22 cellular contexts compared by ENCODE assay signal in the genomic region with DNA sequence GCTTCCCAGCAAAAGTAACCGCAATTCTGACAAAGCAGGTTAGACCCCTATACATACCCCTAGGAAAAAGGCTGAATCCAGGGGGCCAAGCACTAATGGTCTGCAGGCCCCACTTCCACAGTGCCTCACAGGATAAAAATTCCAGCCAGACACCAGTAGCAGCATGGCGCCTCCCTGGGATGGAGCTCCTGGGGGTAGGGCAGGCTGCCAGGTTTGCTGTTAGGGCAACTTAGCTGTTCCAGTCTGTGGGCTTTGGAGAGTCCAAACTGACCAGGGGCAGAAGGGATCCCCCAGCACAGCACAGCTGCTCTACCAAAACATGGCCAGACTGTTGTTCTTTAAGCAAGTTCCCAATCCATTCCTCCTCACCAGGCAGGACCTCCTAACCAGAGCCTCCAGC. TPM values are rescaled to one million over a fixed set of nuclear protein-coding genes. Genes with fewer than 3 reads are reported as not detected.
DNase-seq lines count a peak whose midpoint lies in the region; ATAC-seq and TF ChIP-seq lines count a peak whose summit lies in the region.
"Had no signal": no experiment of that assay in that cellular context is flagged by ENCODE, and none has a peak within 500 bp of the region (broad histone marks: within the 10 kb centered on the region; RNA-seq: fewer than 3 reads in every experiment).

No MANE protein-coding gene starts in this region.

- TF ChIP-seq CTCF in DND-41 (IDR thresholded peaks at IDR 0.05; ENCODE audit: borderline replicate concordance, extremely low read depth, low read length, poor library complexity, severe bottlenecking) (no peak), uterus (IDR thresholded peaks at IDR 0.05) (no peak)

- TF ChIP-seq POLR2A in uterus (IDR thresholded peaks at IDR 0.05) = no peak

- H3K4me3 ChIP-seq in DND-41 (ENCODE audit: low read depth in 1 of 2, low read length in 2 of 2) (no peak overlapping the region), Karpas-422 (ENCODE audit: low read length) (no peak overlapping the region), uterus (no peak overlapping the region)
- H3K4me3 ChIP-seq: BLaER1 had no signal

- H3K9ac ChIP-seq in DND-41 (ENCODE audit: low read depth, low read length) = no peak overlapping the region
- no peak overlapping the region for H3K9ac ChIP-seq in Karpas-422 (ENCODE audit: low read length)
- H3K9ac ChIP-seq: BLaER1 had no signal

- H2AFZ ChIP-seq in DND-41 (ENCODE audit: low read depth, low read length) (no peak overlapping the region), Karpas-422 (ENCODE audit: low read length) (no peak overlapping the region)

- ATAC-seq in DND-41 (ENCODE audit: insufficient read depth, low read depth) = no peak

- no peak overlapping the region for H3K4me2 ChIP-seq in DND-41 (ENCODE audit: insufficient read depth, low read length)
- no peak overlapping the region for H3K4me2 ChIP-seq in Karpas-422 (ENCODE audit: low read depth, low read length, poor library complexity, severe bottlenecking)
- H3K4me2 ChIP-seq: BLaER1 had no signal

- intact Hi-C loops in uterus (cut with DNase I; ENCODE audit: low total_unique reads) = loop anchor here (5.0 to 10.0 kb wide), 2 partner anchors 189 to 291 kb away; no protein-coding TSS in a partner anchor

- H3K4me1 ChIP-seq in DND-41 (ENCODE audit: insufficient read depth, low read length) (peaks cover 20% of the 10 kb centered on the region), Karpas-422 (ENCODE audit: low read length) (no peaks in the 10 kb centered on the region), uterus (no peaks in the 10 kb centered on the region)

- no peaks in the 10 kb centered on the region for H3K27me3 ChIP-seq in DND-41 (ENCODE audit: insufficient read depth, low read length, poor library complexity)
- H3K27me3 ChIP-seq in Karpas-422 (ENCODE audit: low read length) = no peaks in the 10 kb centered on the region
- no peaks in the 10 kb centered on the region for H3K27me3 ChIP-seq in uterus
- H3K27me3 ChIP-seq: BE2C, BLaER1 had no signal

- H3K27ac ChIP-seq in DND-41 (ENCODE audit: low read length) = 0 out of 2 replicates have a peak overlapping the region, but pooled peaks have one; percentile 7
- H3K27ac ChIP-seq in Karpas-422 (ENCODE audit: low read length) = no peak overlapping the region
- no peak overlapping the region for H3K27ac ChIP-seq in uterus
- H3K27ac ChIP-seq: BLaER1 had no signal

- no peaks in the 10 kb centered on the region for H3K9me2 ChIP-seq in Karpas-422 (replicated peaks; ENCODE audit: insufficient read depth, low read length)

- no peaks in the 10 kb centered on the region for H3K79me2 ChIP-seq in DND-41 (ENCODE audit: insufficient read depth, low read length)
- H3K79me2 ChIP-seq in Karpas-422 (ENCODE audit: low read length) = no peaks in the 10 kb centered on the region

- H3K36me3 ChIP-seq in DND-41 (ENCODE audit: insufficient read depth, low read length) (no peaks in the 10 kb centered on the region), Karpas-422 (ENCODE audit: insufficient read depth, low read length) (no peaks in the 10 kb centered on the region), uterus (no peaks in the 10 kb centered on the region)
- H3K36me3 ChIP-seq: BE2C, BLaER1 had no signal

- no peak for DNase-seq in DND-41
- peak; percentile 32 for DNase-seq in Daoy (ENCODE audit: low read depth)
- peak; percentile 24 for DNase-seq in Karpas-422
- peak; percentile 5 for DNase-seq in glomerular visceral epithelial cell (ENCODE audit: extremely low spot score)
- DNase-seq in activated naive CD4-positive, alpha-beta T cell treated with Interleukin-2 at 50 U/mL for 16 hours = no peak
- DNase-seq in activated naive CD4-positive, alpha-beta T cell treated with anti-CD3 and anti-CD28 coated beads, Interleukin-2, amount 50 U/mL, for 16 hours = no peak
- DNase-seq in uterus = no peak
- no peak for DNase-seq in OCI-M2 (lab: John Stamatoyannopoulos, UW; ENCODE audit: unreplicated experiment)
- DNase-seq: 8988T; ACHN; BE2C; C1 segment of cervical spinal cord; CD4-positive, alpha-beta memory T cell; CD4-positive, CD25-positive, alpha-beta regulatory T cell; CD8-positive, alpha-beta memory T cell; COR-L47; DMS 273 treated with DMSO at 0.1 percent for 48 hours; DMS153; DMS53; DMS79; GF-D8 had no signal

- H4K20me1 ChIP-seq in DND-41 (ENCODE audit: insufficient read depth, low read length) (no peaks in the 10 kb centered on the region), Karpas-422 (ENCODE audit: insufficient read depth, low read depth, low read length) (no peaks in the 10 kb centered on the region)
- H4K20me1 ChIP-seq: BLaER1 had no signal

- H3K9me3 ChIP-seq in DND-41 (ENCODE audit: insufficient read depth, low read length, severe bottlenecking) (no peaks in the 10 kb centered on the region), Karpas-422 (ENCODE audit: low read length) (no peaks in the 10 kb centered on the region), uterus (no peaks in the 10 kb centered on the region)
- H3K9me3 ChIP-seq: BE2C had no signal

RNA-seq across cellular contexts. Expression of a gene that starts 38.2 kb away (rescaled TPM):
- total RNA-seq in Daoy (2014; rRNA removed; shearing (Covaris generic)) = 8.6 TPM in 2 replicates
- 1.7 and 4.6 TPM in 2 replicates for total RNA-seq in Karpas-422 (2014; rRNA removed; shearing (Covaris generic); ENCODE audit: low replicate concordance)
- 10 to 100 TPM; 18.5 to 29.7 (median 26.4) TPM for total RNA-seq in uterus

Comparison
In these comparisons a context has a peak if more than half of its experiments do, and no peak if none do; other contexts are left out.
1. DNase-seq: peak in Daoy (single experiment), Karpas-422 (single experiment) and glomerular visceral epithelial cell (single experiment); none in DND-41 (single experiment), activated naive CD4-positive, alpha-beta T cell treated with Interleukin-2 at 50 U/mL for 16 hours (single experiment), activated naive CD4-positive, alpha-beta T cell treated with anti-CD3 and anti-CD28 coated beads, Interleukin-2, amount 50 U/mL, for 16 hours (single experiment), uterus (0 of 2) and OCI-M2 (single experiment).